ENCODE assay signal across 11 cellular contexts in the genomic region with DNA sequence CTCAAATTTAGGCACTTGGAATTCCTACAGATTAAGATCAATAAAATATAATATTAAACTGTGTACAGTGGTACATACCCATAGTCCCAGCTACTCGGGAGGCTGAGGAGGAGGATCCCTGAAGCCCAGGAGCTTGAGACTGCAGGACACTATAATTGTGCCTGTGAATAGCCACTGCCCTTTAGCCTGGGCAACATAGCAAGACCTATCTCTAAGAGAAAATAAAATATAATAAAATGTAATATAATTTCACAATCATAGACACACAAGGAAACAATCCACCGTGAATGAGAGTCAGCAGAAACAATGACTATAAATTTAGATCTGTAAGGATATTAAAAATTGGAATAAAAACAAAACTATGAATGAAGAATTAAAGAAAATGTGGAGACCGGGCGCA. TPM values are rescaled to one million over a fixed set of nuclear protein-coding genes. Genes with fewer than 3 reads are reported as not detected.
"Had no signal": no experiment of that assay in that cellular context is flagged by ENCODE, and none has a peak within 500 bp of the region (broad histone marks: within the 10 kb centered on the region; RNA-seq: fewer than 3 reads in every experiment).

No MANE protein-coding gene starts in this region.

- H3K4me1 ChIP-seq: HAP-1 had no signal

- H3K4me3 ChIP-seq: GM23248, GM23338, HAP-1 had no signal

- H3K9me3 ChIP-seq: HAP-1 had no signal

- ATAC-seq: GM23338, HCT116 had no signal

- DNase-seq: GM23248, GOT3, H7, H9, HCEC 1CT, HFFc6 had no signal

- H3K36me3 ChIP-seq: HAP-1 had no signal

RNA-seq across cellular contexts. Expression of gene TNK1, which starts 10.0 kb away (rescaled TPM):
- total RNA-seq: H4 had no signal

RNA-seq across cellular contexts. Expression of gene TMEM95, which starts 15.9 kb away (rescaled TPM):
- total RNA-seq: GM23248, GM23338, H1, H4, H7, H9, HFFc6 had no signal
